ENCODE assay signal across 1 cellular context in genomic region chr10:87863102-87863943, GRCh38.
TF ChIP-seq lines count a peak whose summit lies in the region.

A gene with protein sequence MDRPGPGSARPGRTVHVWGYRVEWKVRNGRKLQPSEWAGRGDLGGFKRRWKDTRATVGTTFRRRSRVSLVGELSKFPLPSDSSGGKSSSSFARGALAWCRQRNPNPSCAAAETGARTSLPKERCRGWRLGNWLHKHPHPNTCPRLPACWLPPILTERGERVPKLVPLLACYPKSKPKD (minus strand): TSS chr10:87863533. CDS start chr10:87862487, 1,046 bp downstream.
TSS of gene PTEN (plus strand) at chr10:87863625. CDS start at chr10:87864470, 845 bp downstream.

TF ChIP-seq in K562, 482 proteins besides CTCF, POLR2A, EP300 and RAD21 (continued from another document):
- TF ChIP-seq MGA (IDR thresholded peaks at IDR 0.05): peak; percentile 44; the same call in 1 of the 2 replicates
- TF ChIP-seq, protein P1, sequence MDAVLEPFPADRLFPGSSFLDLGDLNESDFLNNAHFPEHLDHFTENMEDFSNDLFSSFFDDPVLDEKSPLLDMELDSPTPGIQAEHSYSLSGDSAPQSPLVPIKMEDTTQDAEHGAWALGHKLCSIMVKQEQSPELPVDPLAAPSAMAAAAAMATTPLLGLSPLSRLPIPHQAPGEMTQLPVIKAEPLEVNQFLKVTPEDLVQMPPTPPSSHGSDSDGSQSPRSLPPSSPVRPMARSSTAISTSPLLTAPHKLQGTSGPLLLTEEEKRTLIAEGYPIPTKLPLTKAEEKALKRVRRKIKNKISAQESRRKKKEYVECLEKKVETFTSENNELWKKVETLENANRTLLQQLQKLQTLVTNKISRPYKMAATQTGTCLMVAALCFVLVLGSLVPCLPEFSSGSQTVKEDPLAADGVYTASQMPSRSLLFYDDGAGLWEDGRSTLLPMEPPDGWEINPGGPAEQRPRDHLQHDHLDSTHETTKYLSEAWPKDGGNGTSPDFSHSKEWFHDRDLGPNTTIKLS (IDR thresholded peaks at IDR 0.05; ENCODE audit: borderline replicate concordance, low read depth): peak; percentile 71; the same call in 1 of the 2 replicates
- TF ChIP-seq, protein P2, sequence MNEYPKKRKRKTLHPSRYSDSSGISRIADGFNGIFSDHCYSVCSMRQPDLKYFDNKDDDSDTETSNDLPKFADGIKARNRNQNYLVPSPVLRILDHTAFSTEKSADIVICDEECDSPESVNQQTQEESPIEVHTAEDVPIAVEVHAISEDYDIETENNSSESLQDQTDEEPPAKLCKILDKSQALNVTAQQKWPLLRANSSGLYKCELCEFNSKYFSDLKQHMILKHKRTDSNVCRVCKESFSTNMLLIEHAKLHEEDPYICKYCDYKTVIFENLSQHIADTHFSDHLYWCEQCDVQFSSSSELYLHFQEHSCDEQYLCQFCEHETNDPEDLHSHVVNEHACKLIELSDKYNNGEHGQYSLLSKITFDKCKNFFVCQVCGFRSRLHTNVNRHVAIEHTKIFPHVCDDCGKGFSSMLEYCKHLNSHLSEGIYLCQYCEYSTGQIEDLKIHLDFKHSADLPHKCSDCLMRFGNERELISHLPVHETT (CRISPR knock-in tag; conservative IDR thresholded peaks at IDR 0.05 in 1 of 2, IDR thresholded peaks at IDR 0.05 in 1 of 2): peak in 1 of 2 experiments; percentile 94; a peak in 2 of 4 replicates
- TF ChIP-seq, protein P3, sequence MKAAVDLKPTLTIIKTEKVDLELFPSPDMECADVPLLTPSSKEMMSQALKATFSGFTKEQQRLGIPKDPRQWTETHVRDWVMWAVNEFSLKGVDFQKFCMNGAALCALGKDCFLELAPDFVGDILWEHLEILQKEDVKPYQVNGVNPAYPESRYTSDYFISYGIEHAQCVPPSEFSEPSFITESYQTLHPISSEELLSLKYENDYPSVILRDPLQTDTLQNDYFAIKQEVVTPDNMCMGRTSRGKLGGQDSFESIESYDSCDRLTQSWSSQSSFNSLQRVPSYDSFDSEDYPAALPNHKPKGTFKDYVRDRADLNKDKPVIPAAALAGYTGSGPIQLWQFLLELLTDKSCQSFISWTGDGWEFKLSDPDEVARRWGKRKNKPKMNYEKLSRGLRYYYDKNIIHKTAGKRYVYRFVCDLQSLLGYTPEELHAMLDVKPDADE (conservative IDR thresholded peaks at IDR 0.05; ENCODE audit: control insufficient read depth, low read depth, low read length): 0 out of 2 replicates have a peak, but pooled peaks have one; percentile 42
- TF ChIP-seq FOXM1 (IDR thresholded peaks at IDR 0.05; ENCODE audit: low read depth): no peak
- 0 out of 2 replicates have a peak, but pooled peaks have one; percentile 60 for TF ChIP-seq FOXM1 (CRISPR knock-in tag; IDR thresholded peaks at IDR 0.05; ENCODE audit: low read depth)
